ENCODE assay signal across 7 cellular contexts in genomic region chr2:233700028-233700635, GRCh38. TPM values are rescaled to one million over a fixed set of nuclear protein-coding genes. Genes with fewer than 3 reads are reported as not detected.
A peak's percentile ranks its signal among the peaks of the same experiment; 100 is the strongest.
DNase-seq lines count a peak whose midpoint lies in the region; ATAC-seq, FAIRE-seq and TF ChIP-seq lines count a peak whose summit lies in the region.
"Had no signal": no experiment of that assay in that cellular context is flagged by ENCODE, and none has a peak within 500 bp of the region (broad histone marks: within the 10 kb centered on the region; RNA-seq: fewer than 3 reads in every experiment).

No MANE protein-coding gene starts in this region.

- no peak for TF ChIP-seq CTCF in LNCaP clone FGC (IDR thresholded peaks at IDR 0.05; ENCODE audit: control insufficient read depth, extremely low read depth, insufficient read depth)
- TF ChIP-seq CTCF in H1 (IDR thresholded peaks at IDR 0.05; ENCODE audit: control extremely low read depth in 1 of 3, insufficient read depth in 1 of 3, low read depth in 1 of 3, low read length in 3 of 3): no peak

- no peaks in the 10 kb centered on the region for H3K36me3 ChIP-seq in H1 (ENCODE audit: control insufficient read depth in 2 of 4, insufficient read depth in 4 of 4, low read length in 3 of 4)
- H3K36me3 ChIP-seq: heart right ventricle had no signal

- H2BK5ac ChIP-seq in H1 (ENCODE audit: low read depth, low read length): 0 out of 2 replicates have a peak overlapping the region, but pooled peaks have one; percentile 17

- TF ChIP-seq EP300 in H1 (IDR thresholded peaks at IDR 0.05; ENCODE audit: borderline replicate concordance in 1 of 2, low read depth in 2 of 2, low read length in 2 of 2): no peak

- no peak for TF ChIP-seq RAD21 in H1 (IDR thresholded peaks at IDR 0.05 in 1 of 2, conservative IDR thresholded peaks at IDR 0.05 in 1 of 2; ENCODE audit: low read depth in 2 of 2, low read length in 2 of 2)

- 57% methylated on average over 1 of the region's 1 CpG; no CpG with 5 or more reads in 1 of the 2 experiments for WGBS in H1 (ENCODE audit: extremely low coverage in 1 of 2, insufficient coverage in 1 of 2, insufficient read length in 1 of 2, insufficient replicate concordance in 2 of 2, low coverage in 1 of 2, low lambda C conversion rate in 2 of 2, missing lambda C conversion rate in 1 of 2), 2 experiments

- H4K91ac ChIP-seq in H1 (replicated peaks; ENCODE audit: insufficient read length, low read length): no peak overlapping the region

- no peak overlapping the region for H4K5ac ChIP-seq in H1 (ENCODE audit: insufficient read length, low read depth, low read length)

- H3K9me3 ChIP-seq in H1 (ENCODE audit: insufficient read depth in 2 of 2, low read depth in 1 of 2, low read length in 1 of 2): no peaks in the 10 kb centered on the region

- peak overlapping the region; percentile 40; the same call in 1 of the 2 replicates for H2AFZ ChIP-seq in H1 (ENCODE audit: low read length)

- no peak for FAIRE-seq in H1 (lab: Jason Lieb, UNC)

- H2AK5ac ChIP-seq in H1 (ENCODE audit: low read depth, low read length): no peak overlapping the region

- no peaks in the 10 kb centered on the region for H3K79me1 ChIP-seq in H1 (ENCODE audit: low read depth, low read length)

- CTCF ChIA-PET in H1 (lab: Charles Lee; ENCODE audit: partially characterized antibody): interaction anchor here (0.8 to 3.1 kb wide), 2 partner anchors 9 to 12 kb away, joined by 3 to 12 read pairs; partner anchors contain the start of gene UGT1A5

- no peak overlapping the region; the same call in 1 of the 2 replicates for H3K18ac ChIP-seq in H1 (ENCODE audit: extremely low read depth, low read length)

- POLR2A ChIA-PET in H1 (lab: Charles Lee; ENCODE audit: partially characterized antibody): no interaction called here

- no peaks in the 10 kb centered on the region for H3K23me2 ChIP-seq in H1 (ENCODE audit: low read depth, low read length)

- no peak overlapping the region for H4K8ac ChIP-seq in H1 (ENCODE audit: extremely low read depth, insufficient read depth, low read length)

- H3K4ac ChIP-seq in H1 (replicated peaks; ENCODE audit: insufficient read length, low read depth, low read length): no peak overlapping the region

- H3K4me2 ChIP-seq in H1 (ENCODE audit: insufficient read depth in 1 of 2, low read depth in 2 of 2, low read length in 2 of 2): no peak overlapping the region

- no peak overlapping the region for H3K14ac ChIP-seq in H1 (ENCODE audit: insufficient read length)

- no peak for ATAC-seq in GM21515 (IDR thresholded peaks at IDR 0.05; ENCODE audit: unreplicated experiment)
- ATAC-seq: heart right ventricle had no signal

- no peak overlapping the region for H3K27ac ChIP-seq in H1 (ENCODE audit: low read depth, low read length)
- H3K27ac ChIP-seq: heart right ventricle had no signal

- H2BK12ac ChIP-seq in H1 (ENCODE audit: low read depth, low read length): no peak overlapping the region

- H3K79me2 ChIP-seq in H1 (ENCODE audit: control insufficient read depth in 1 of 2, insufficient read depth in 2 of 2, low read length in 2 of 2): no peaks in the 10 kb centered on the region

- H4K20me1 ChIP-seq in H1 (replicated peaks in 1 of 2; ENCODE audit: control insufficient read depth in 1 of 2, insufficient read depth in 2 of 2, low read length in 2 of 2): no peaks in the 10 kb centered on the region

- H3K56ac ChIP-seq in H1 (replicated peaks; ENCODE audit: insufficient read length, low read depth, low read length): no peak overlapping the region

- H3K4me3 ChIP-seq in LNCaP clone FGC (ENCODE audit: low read depth, low read length) (no peak overlapping the region), H1 (ENCODE audit: extremely low read depth in 1 of 4, insufficient read depth in 2 of 4, low read depth in 3 of 4, low read length in 4 of 4) (no peak overlapping the region)
- H3K4me3 ChIP-seq: heart right ventricle had no signal

- H3K4me1 ChIP-seq in H1 (replicated peaks in 1 of 4; ENCODE audit: control insufficient read depth in 3 of 4, insufficient read depth in 4 of 4, low read length in 3 of 4): peaks cover 0 to 4% (median 0%) of the 10 kb centered on the region in 4 experiments; a peak in 1 of 7 replicates
- H3K4me1 ChIP-seq: heart right ventricle had no signal

- H2BK20ac ChIP-seq in H1 (ENCODE audit: low read length): no peak overlapping the region

- no peak overlapping the region for H2BK120ac ChIP-seq in H1 (replicated peaks; ENCODE audit: low read depth, low read length)

- TF ChIP-seq POLR2A in H1 (IDR thresholded peaks at IDR 0.05; ENCODE audit: control extremely low read depth in 1 of 2, low read depth in 2 of 2, low read length in 2 of 2): no peak

- no peaks in the 10 kb centered on the region for H3K27me3 ChIP-seq in H1 (replicated peaks in 1 of 4; ENCODE audit: control insufficient read depth in 3 of 4, extremely low read depth in 1 of 4, insufficient read depth in 3 of 4, low read length in 3 of 4)

- H3K23ac ChIP-seq in H1 (ENCODE audit: insufficient read length): no peak overlapping the region

- no peak overlapping the region for H3K9ac ChIP-seq in H1 (replicated peaks in 1 of 4; ENCODE audit: extremely low read depth in 1 of 4, low read depth in 3 of 4, low read length in 3 of 4)

- DNase-seq in LNCaP clone FGC (ENCODE audit: low read depth) (peak; percentile 97), H1 (ENCODE audit: low read depth in 1 of 2, low spot score in 2 of 2) (no peak), retina (peak; percentile 34), NCI-H774 (lab: John Stamatoyannopoulos, UW) (no peak), NCI-H2171 (lab: John Stamatoyannopoulos, UW) (no peak)
- DNase-seq: heart right ventricle had no signal

- H2BK15ac ChIP-seq in H1 (ENCODE audit: low read length): no peak overlapping the region

TF ChIP-seq in H1, 55 proteins besides CTCF, POLR2A, EP300 and RAD21:
- TF ChIP-seq MAFK (IDR thresholded peaks at IDR 0.05; ENCODE audit: low read depth, low read length) (peak; percentile 90), BACH1 (IDR thresholded peaks at IDR 0.05; ENCODE audit: low read length) (peak; percentile 98), BRCA1 (IDR thresholded peaks at IDR 0.05; ENCODE audit: low read depth, low read length) (no peak), SIX5 (IDR thresholded peaks at IDR 0.05; ENCODE audit: low read depth, low read length) (no peak)

RNA-seq across cellular contexts. Expression of gene UGT1A6, which starts 7.4 kb away (rescaled TPM):
- total RNA-seq in H1 (2021; fragmentation: NEBNext Ultra II Directional; extraction: Animal tissue kit (Norgen Biotek cat#: 25700)): not detected in 2 replicates
- not detected in 2 replicates for polyA plus RNA-seq in H1 (2011; rRNA removed)
- not detected for polyA plus RNA-seq in H1 (2011; cell fraction: cytosol; rRNA removed)
- polyA plus RNA-seq in H1 (2011; cell fraction: nucleus; rRNA removed): not detected
- not detected in 4 replicates for polyA plus RNA-seq in H1 (2012, experiment 1 of 2)
- polyA plus RNA-seq in H1 (2012, experiment 2 of 2): not detected
- polyA plus RNA-seq in H1 (2013, experiment 1 of 2): not detected
- polyA plus RNA-seq in H1 (2013, experiment 2 of 2): not detected
- polyA minus RNA-seq in H1 (2011; rRNA and poly(A)+ RNA removed): not detected in 2 replicates
- not detected for polyA minus RNA-seq in H1 (2011; cell fraction: cytosol; rRNA and poly(A)+ RNA removed)
- 0.50 TPM for polyA minus RNA-seq in H1 (2011; cell fraction: nucleus; rRNA and poly(A)+ RNA removed)
- total RNA-seq: heart right ventricle had no signal
- polyA plus RNA-seq: heart right ventricle had no signal

RNA-seq across cellular contexts. Expression of gene UGT1A5, which starts 12.6 kb away (rescaled TPM):
- total RNA-seq in H1 (2021; fragmentation: NEBNext Ultra II Directional; extraction: Animal tissue kit (Norgen Biotek cat#: 25700)): not detected in 2 replicates
- polyA plus RNA-seq in H1 (2011; rRNA removed): not detected in 2 replicates
- not detected for polyA plus RNA-seq in H1 (2011; cell fraction: cytosol; rRNA removed)
- not detected for polyA plus RNA-seq in H1 (2011; cell fraction: nucleus; rRNA removed)
- polyA plus RNA-seq in H1 (2012, experiment 1 of 2): not detected in 4 replicates
- not detected for polyA plus RNA-seq in H1 (2012, experiment 2 of 2)
- polyA plus RNA-seq in H1 (2013, experiment 1 of 2): not detected
- polyA plus RNA-seq in H1 (2013, experiment 2 of 2): not detected
- 0.06 TPM in 1 of 2 replicates, not detected in the other for polyA minus RNA-seq in H1 (2011; rRNA and poly(A)+ RNA removed)
- not detected for polyA minus RNA-seq in H1 (2011; cell fraction: cytosol; rRNA and poly(A)+ RNA removed)
- not detected for polyA minus RNA-seq in H1 (2011; cell fraction: nucleus; rRNA and poly(A)+ RNA removed)
- total RNA-seq: heart right ventricle had no signal
- polyA plus RNA-seq: heart right ventricle had no signal

RNA-seq across cellular contexts. Expression of gene UGT1A4, which starts 18.4 kb away (rescaled TPM):
- not detected in 2 replicates for total RNA-seq in H1 (2021; fragmentation: NEBNext Ultra II Directional; extraction: Animal tissue kit (Norgen Biotek cat#: 25700))
- polyA plus RNA-seq in H1 (2011; rRNA removed): not detected in 2 replicates
- not detected for polyA plus RNA-seq in H1 (2011; cell fraction: cytosol; rRNA removed)
- 0.04 TPM for polyA plus RNA-seq in H1 (2011; cell fraction: nucleus; rRNA removed)
- polyA plus RNA-seq in H1 (2012, experiment 1 of 2): not detected in 4 replicates
- polyA plus RNA-seq in H1 (2012, experiment 2 of 2): not detected
- polyA plus RNA-seq in H1 (2013, experiment 1 of 2): not detected
- not detected for polyA plus RNA-seq in H1 (2013, experiment 2 of 2)
- polyA minus RNA-seq in H1 (2011; rRNA and poly(A)+ RNA removed): not detected in 2 replicates
- not detected for polyA minus RNA-seq in H1 (2011; cell fraction: cytosol; rRNA and poly(A)+ RNA removed)
- polyA minus RNA-seq in H1 (2011; cell fraction: nucleus; rRNA and poly(A)+ RNA removed): not detected
- total RNA-seq: heart right ventricle had no signal
- polyA plus RNA-seq: heart right ventricle had no signal

RNA-seq across cellular contexts. Expression of gene UGT1A7, which starts 18.4 kb away (rescaled TPM):
- total RNA-seq in H1 (2021; fragmentation: NEBNext Ultra II Directional; extraction: Animal tissue kit (Norgen Biotek cat#: 25700)): not detected in 2 replicates
- not detected in 2 replicates for polyA plus RNA-seq in H1 (2011; rRNA removed)
- polyA plus RNA-seq in H1 (2011; cell fraction: cytosol; rRNA removed): not detected
- polyA plus RNA-seq in H1 (2011; cell fraction: nucleus; rRNA removed): not detected
- not detected in 4 replicates for polyA plus RNA-seq in H1 (2012, experiment 1 of 2)
- not detected for polyA plus RNA-seq in H1 (2012, experiment 2 of 2)
- not detected for polyA plus RNA-seq in H1 (2013, experiment 1 of 2)
- polyA plus RNA-seq in H1 (2013, experiment 2 of 2): not detected
- polyA minus RNA-seq in H1 (2011; rRNA and poly(A)+ RNA removed): 0.13 TPM in 1 of 2 replicates, not detected in the other
- polyA minus RNA-seq in H1 (2011; cell fraction: cytosol; rRNA and poly(A)+ RNA removed): not detected
- polyA minus RNA-seq in H1 (2011; cell fraction: nucleus; rRNA and poly(A)+ RNA removed): 0.30 TPM
- total RNA-seq: heart right ventricle had no signal

RNA-seq across cellular contexts. Expression of gene UGT1A9, which starts 28.4 kb away (rescaled TPM):
- not detected in 2 replicates for total RNA-seq in H1 (2021; fragmentation: NEBNext Ultra II Directional; extraction: Animal tissue kit (Norgen Biotek cat#: 25700))
- polyA plus RNA-seq in H1 (2011; rRNA removed): not detected in 2 replicates
- not detected for polyA plus RNA-seq in H1 (2011; cell fraction: cytosol; rRNA removed)
- polyA plus RNA-seq in H1 (2011; cell fraction: nucleus; rRNA removed): 0.10 TPM
- not detected in 4 replicates for polyA plus RNA-seq in H1 (2012, experiment 1 of 2)
- not detected for polyA plus RNA-seq in H1 (2012, experiment 2 of 2)
- polyA plus RNA-seq in H1 (2013, experiment 1 of 2): not detected
- polyA plus RNA-seq in H1 (2013, experiment 2 of 2): not detected
- 0.13 TPM in 1 of 2 replicates, not detected in the other for polyA minus RNA-seq in H1 (2011; rRNA and poly(A)+ RNA removed)
- polyA minus RNA-seq in H1 (2011; cell fraction: cytosol; rRNA and poly(A)+ RNA removed): not detected
- polyA minus RNA-seq in H1 (2011; cell fraction: nucleus; rRNA and poly(A)+ RNA removed): not detected
- total RNA-seq: heart right ventricle had no signal
- polyA plus RNA-seq: heart right ventricle had no signal

Comparison
In these comparisons a context has a peak if more than half of its experiments do, and no peak if none do; other contexts are left out.
1. DNase-seq: peak in LNCaP clone FGC (single experiment) and retina (single experiment); none in H1 (0 of 2), NCI-H774 (single experiment) and NCI-H2171 (single experiment).